In genomic region chr9:136120438-136120844, GRCh38 we compare ENCODE assay signal across 2 cellular contexts.
TF ChIP-seq lines count a peak whose summit lies in the region.

No MANE protein-coding gene starts in this region.

TF ChIP-seq in IMR-90, 13 proteins besides CTCF, POLR2A, EP300 and RAD21 (continued from another document):
- TF ChIP-seq CEBPB (IDR thresholded peaks at IDR 0.05; ENCODE audit: low read depth, low read length) (no peak), BHLHE40 (IDR thresholded peaks at IDR 0.05; ENCODE audit: low read depth, low read length) (no peak)

TF ChIP-seq in GM12891, 5 proteins besides CTCF, POLR2A, EP300 and RAD21 (continued from another document):
- TF ChIP-seq PAX5 (IDR thresholded peaks at IDR 0.05; ENCODE audit: insufficient read depth, low read length, severe bottlenecking) = no peak
- TF ChIP-seq TAF1 (IDR thresholded peaks at IDR 0.05; ENCODE audit: low read depth, low read length) = no peak
- TF ChIP-seq POU2F2 (IDR thresholded peaks at IDR 0.05; ENCODE audit: low read depth, low read length) = no peak
- no peak for TF ChIP-seq SPI1 (IDR thresholded peaks at IDR 0.05; ENCODE audit: low read depth, low read length)
